ENCODE assay signal across 8 cellular contexts in genomic region chr4:26583538-26583864, GRCh38. TPM values are rescaled to one million over a fixed set of nuclear protein-coding genes. Genes with fewer than 3 reads are reported as not detected.
DNase-seq lines count a peak whose midpoint lies in the region; ATAC-seq, FAIRE-seq and TF ChIP-seq lines count a peak whose summit lies in the region.

No MANE protein-coding gene starts in this region.

- peak overlapping the region; percentile 96 for H3K27ac Mint-ChIP-seq in activated T-helper 17 cell treated with anti-CD3 and anti-CD28 coated beads, Interleukin-2, amount 50 U/mL, for 72 hours
- H3K27ac Mint-ChIP-seq in stimulated activated effector memory CD8-positive, alpha-beta T cell treated with anti-CD3 and anti-CD28 coated beads, Interleukin-12 subunit alpha, Interleukin-12 subunit beta, amount 100 ng/mL, for 72 hours = peak overlapping the region; percentile 95

- peak overlapping the region; percentile 88 for H3K4me3 ChIP-seq in HUES64 (ENCODE audit: low read length)
- H3K4me3 ChIP-seq in iPS-15b (ENCODE audit: low read depth, low read length) = peak overlapping the region; percentile 82

- H3K4me1 ChIP-seq in HUES64 (ENCODE audit: insufficient read depth, low read length) (0 out of 2 replicates have a peak, but pooled peaks cover 4% of the 10 kb centered on the region), iPS-15b (ENCODE audit: control insufficient read depth, insufficient read depth, low read length) (no peaks in the 10 kb centered on the region)

- peak; percentile 78 for ATAC-seq in GM21528 (IDR thresholded peaks at IDR 0.05; ENCODE audit: low FRiP score, unreplicated experiment)
- ATAC-seq in activated T-helper 17 cell treated with anti-CD3 and anti-CD28 coated beads, Interleukin-2, amount 50 U/mL, for 72 hours (replicated peaks) = peak; percentile 84
- peak; percentile 80 for ATAC-seq in stimulated activated effector memory CD8-positive, alpha-beta T cell treated with anti-CD3 and anti-CD28 coated beads, Interleukin-12 subunit alpha, Interleukin-12 subunit beta, amount 100 ng/mL, for 72 hours

- 33% methylated on average over 11 of the region's 11 CpGs for WGBS in HUES64

- H3K9ac ChIP-seq in HUES64 (ENCODE audit: low read depth, low read length) = peak overlapping the region; percentile 59
- H3K9ac ChIP-seq in iPS-15b (ENCODE audit: low read depth, low read length) = peak overlapping the region; percentile 49

- H3K36me3 Mint-ChIP-seq in activated T-helper 17 cell treated with anti-CD3 and anti-CD28 coated beads, Interleukin-2, amount 50 U/mL, for 72 hours (ENCODE audit: low read depth) = no peaks in the 10 kb centered on the region
- no peaks in the 10 kb centered on the region for H3K36me3 Mint-ChIP-seq in stimulated activated effector memory CD8-positive, alpha-beta T cell treated with anti-CD3 and anti-CD28 coated beads, Interleukin-12 subunit alpha, Interleukin-12 subunit beta, amount 100 ng/mL, for 72 hours

- no peak; the same call in 1 of the 2 replicates for TF ChIP-seq POLR2A in GM12892 (IDR thresholded peaks at IDR 0.05; ENCODE audit: low read depth, low read length)

- no peaks in the 10 kb centered on the region for H3K9me3 ChIP-seq in HUES64 (ENCODE audit: insufficient read depth, low read depth, low read length)
- no peaks in the 10 kb centered on the region for H3K9me3 ChIP-seq in iPS-15b (ENCODE audit: control insufficient read depth, insufficient read depth, low read length)

- peaks cover 7% of the 10 kb centered on the region for H3K4me1 Mint-ChIP-seq in activated T-helper 17 cell treated with anti-CD3 and anti-CD28 coated beads, Interleukin-2, amount 50 U/mL, for 72 hours
- H3K4me1 Mint-ChIP-seq in stimulated activated effector memory CD8-positive, alpha-beta T cell treated with anti-CD3 and anti-CD28 coated beads, Interleukin-12 subunit alpha, Interleukin-12 subunit beta, amount 100 ng/mL, for 72 hours = peaks cover 22% of the 10 kb centered on the region

- H3K27me3 ChIP-seq in HUES64 (ENCODE audit: insufficient read depth, low read length) (0 out of 2 replicates have a peak, but pooled peaks cover 5% of the 10 kb centered on the region), iPS-15b (ENCODE audit: control insufficient read depth, insufficient read depth, low read length) (no peaks in the 10 kb centered on the region)

- peak; percentile 3 for DNase-seq in GM12892 (ENCODE audit: insufficient read length)
- DNase-seq in stimulated activated effector memory CD8-positive, alpha-beta T cell treated with anti-CD3 and anti-CD28 coated beads, Interleukin-12 subunit alpha, Interleukin-12 subunit beta, amount 100 ng/mL, for 72 hours (ENCODE audit: low spot score in 2 of 2) = no peak
- no peak for DNase-seq in GM19238 (ENCODE audit: insufficient read length, low spot score)
- no peak for DNase-seq in stimulated activated CD4-positive, alpha-beta T cell treated with anti-CD3 and anti-CD28 coated beads, Interleukin-4, amount 100 ng/mL, for 4 hours

- H3K27ac ChIP-seq in HUES64 (ENCODE audit: low read depth, low read length) = no peak overlapping the region; the same call in 1 of the 2 replicates

- peak overlapping the region; percentile 97 for H3K4me3 Mint-ChIP-seq in activated T-helper 17 cell treated with anti-CD3 and anti-CD28 coated beads, Interleukin-2, amount 50 U/mL, for 72 hours
- H3K4me3 Mint-ChIP-seq in stimulated activated effector memory CD8-positive, alpha-beta T cell treated with anti-CD3 and anti-CD28 coated beads, Interleukin-12 subunit alpha, Interleukin-12 subunit beta, amount 100 ng/mL, for 72 hours = peak overlapping the region; percentile 95

- H3K9me3 Mint-ChIP-seq in activated T-helper 17 cell treated with anti-CD3 and anti-CD28 coated beads, Interleukin-2, amount 50 U/mL, for 72 hours = no peaks in the 10 kb centered on the region
- H3K9me3 Mint-ChIP-seq in stimulated activated effector memory CD8-positive, alpha-beta T cell treated with anti-CD3 and anti-CD28 coated beads, Interleukin-12 subunit alpha, Interleukin-12 subunit beta, amount 100 ng/mL, for 72 hours = no peaks in the 10 kb centered on the region

- peaks cover 3% of the 10 kb centered on the region for H3K27me3 Mint-ChIP-seq in activated T-helper 17 cell treated with anti-CD3 and anti-CD28 coated beads, Interleukin-2, amount 50 U/mL, for 72 hours

- peak; percentile 93 for FAIRE-seq in GM12892 (lab: Jason Lieb, UNC)

- H3K36me3 ChIP-seq in HUES64 (ENCODE audit: insufficient read depth, low read length) (no peaks in the 10 kb centered on the region), iPS-15b (ENCODE audit: control insufficient read depth, insufficient read depth, low read length) (no peaks in the 10 kb centered on the region)

RNA-seq across cellular contexts. Expression of gene TBC1D19, which starts 0.4 kb away (rescaled TPM):
- polyA plus RNA-seq in GM12892 (2012; ENCODE audit: missing spikeins) = 2.9 TPM
- 2.1 TPM for polyA plus RNA-seq in HUES64 (2013, experiment 1 of 2)
- 2.6 TPM for polyA plus RNA-seq in HUES64 (2013, experiment 2 of 2)
- 1 to 10 TPM; 3.4 to 4.0 TPM for total RNA-seq in activated T-helper 17 cell treated with anti-CD3 and anti-CD28 coated beads, Interleukin-2, amount 50 U/mL, for 72 hours
